In the genomic region with DNA sequence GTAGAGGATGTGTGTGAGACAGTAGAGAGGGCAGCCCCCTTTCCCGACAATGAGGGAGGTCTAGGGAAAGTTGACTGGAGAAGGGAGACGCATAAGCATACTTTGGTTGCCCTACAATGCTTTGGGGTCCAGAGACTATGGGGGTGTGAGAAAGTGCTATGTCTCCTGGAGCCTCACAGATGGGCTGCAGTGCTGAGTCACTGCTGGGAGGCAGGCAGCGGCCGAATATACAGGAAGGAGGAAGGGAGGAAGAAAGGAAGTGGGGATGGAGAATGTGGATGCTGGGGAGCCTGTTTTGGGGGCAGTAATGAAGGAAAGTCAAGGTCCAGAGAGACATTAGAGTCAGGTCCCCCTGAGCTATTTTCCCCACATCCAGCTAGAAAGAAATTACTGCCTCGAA, we compare ENCODE assay signal across 26 cellular contexts. TPM values are rescaled to one million over a fixed set of nuclear protein-coding genes. Genes with fewer than 3 reads are reported as not detected.
DNase-seq lines count a peak whose midpoint lies in the region; ATAC-seq, FAIRE-seq and TF ChIP-seq lines count a peak whose summit lies in the region.
"Had no signal": no experiment of that assay in that cellular context is flagged by ENCODE, and none has a peak within 500 bp of the region (broad histone marks: within the 10 kb centered on the region; RNA-seq: fewer than 3 reads in every experiment).

No MANE protein-coding gene starts in this region.

- no peaks in the 10 kb centered on the region for H3K9me2 ChIP-seq in GM23338 (ENCODE audit: insufficient read depth)

- H3K9ac ChIP-seq in astrocyte (ENCODE audit: low read length) = no peak overlapping the region

- H3K27ac ChIP-seq in GM23338 (ENCODE audit: low read depth) (no peak overlapping the region), astrocyte (ENCODE audit: low read depth, low read length) (peak overlapping the region; percentile 47)

- TF ChIP-seq CTCF in GM23338 (conservative IDR thresholded peaks at IDR 0.05; ENCODE audit: low read depth in 2 of 2) = no peak
- TF ChIP-seq CTCF in astrocyte (IDR thresholded peaks at IDR 0.05; ENCODE audit: insufficient read depth, low read depth, low read length) = no peak
- no peak for TF ChIP-seq CTCF in fibroblast of pulmonary artery (IDR thresholded peaks at IDR 0.05; ENCODE audit: low read length, missing control alignments)

- H3K79me2 ChIP-seq in GM23338 (replicated peaks; ENCODE audit: insufficient read depth) = no peaks in the 10 kb centered on the region
- H3K79me2 ChIP-seq in astrocyte (ENCODE audit: insufficient read depth, low read length) = no peaks in the 10 kb centered on the region

- H3K4me2 ChIP-seq in GM23338 = no peak overlapping the region
- peak overlapping the region; percentile 19 for H3K4me2 ChIP-seq in astrocyte (ENCODE audit: low read length)

- H3K27ac Mint-ChIP-seq in GM23338 (peak overlapping the region; percentile 56), astrocyte (ENCODE audit: unreplicated experiment) (peak overlapping the region; percentile 47)

- ATAC-seq in GM23338 = no peak
- ATAC-seq: GM12878, HCT116, Panc1 had no signal

- H3F3A ChIP-seq in GM23338 (replicated peaks; ENCODE audit: low read depth) = no peaks in the 10 kb centered on the region

- H3K9me3 ChIP-seq in astrocyte (ENCODE audit: insufficient read depth, low read depth, low read length) = no peaks in the 10 kb centered on the region

- H3K36me3 Mint-ChIP-seq in GM23338 (ENCODE audit: low read depth) = no peaks in the 10 kb centered on the region
- peaks cover 6% of the 10 kb centered on the region for H3K36me3 Mint-ChIP-seq in astrocyte (ENCODE audit: low read depth, unreplicated experiment)

- H3K27me3 Mint-ChIP-seq in GM23338 (ENCODE audit: insufficient read depth, low read depth, poor library complexity) = no peaks in the 10 kb centered on the region
- H3K27me3 Mint-ChIP-seq in astrocyte (ENCODE audit: low read depth, unreplicated experiment) = no peaks in the 10 kb centered on the region

- H3K4me3 Mint-ChIP-seq in GM23338 (no peak overlapping the region), astrocyte (ENCODE audit: unreplicated experiment) (no peak overlapping the region)
- H3K4me3 Mint-ChIP-seq: CD8-positive, alpha-beta memory T cell had no signal

- no peak for FAIRE-seq in astrocyte (lab: Jason Lieb, UNC)
- FAIRE-seq: GM12878 had no signal

- H3K4me3 ChIP-seq in GM23338 (no peak overlapping the region), astrocyte (ENCODE audit: insufficient read depth, low read depth, low read length) (no peak overlapping the region), fibroblast of pulmonary artery (replicated peaks; ENCODE audit: low read depth, low read length) (no peak overlapping the region)
- H3K4me3 ChIP-seq: GM12878 had no signal

- H3K9me3 Mint-ChIP-seq in GM23338 = no peaks in the 10 kb centered on the region
- H3K9me3 Mint-ChIP-seq in astrocyte (ENCODE audit: unreplicated experiment) = no peaks in the 10 kb centered on the region
- H3K9me3 Mint-ChIP-seq: CD8-positive, alpha-beta memory T cell had no signal

- H3K4me1 ChIP-seq in GM23338 (ENCODE audit: insufficient read depth) (no peaks in the 10 kb centered on the region), astrocyte (ENCODE audit: insufficient read depth, low read length) (peaks cover 32% of the 10 kb centered on the region)

- peak; percentile 15 for DNase-seq in Daoy (ENCODE audit: low read depth)
- DNase-seq in GM23338 (ENCODE audit: low spot score) = no peak
- peak; percentile 20 for DNase-seq in astrocyte (ENCODE audit: low read depth)
- DNase-seq in fibroblast of pulmonary artery (ENCODE audit: low read depth) = peak; percentile 10
- no peak for DNase-seq in NCI-H2196 treated with DMSO at 0.1 percent for 48 hours (lab: John Stamatoyannopoulos, UW; ENCODE audit: unreplicated experiment)
- no peak for DNase-seq in HT-29 (ENCODE audit: low spot score)
- no peak for DNase-seq in NAMALWA (ENCODE audit: low spot score)
- DNase-seq: AML-193; C1 segment of cervical spinal cord; Calu3; CD8-positive, alpha-beta memory T cell; DMS153; GOT3; KBM-7; MM.1S; NCI-H1092 treated with DMSO at 0.1 percent for 48 hours; NCI-H1436 treated with DMSO at 0.1 percent for 48 hours; NCI-H2029; NCI-H345; NCI-H524; NCI-H82; T-helper 1 cell had no signal

- H2AFZ ChIP-seq in GM23338 = no peak overlapping the region
- H2AFZ ChIP-seq in astrocyte (ENCODE audit: low read depth, low read length) = no peak overlapping the region

- H3K4me1 Mint-ChIP-seq in GM23338 (peaks cover 4% of the 10 kb centered on the region; the same call in 2 of the 3 replicates), astrocyte (ENCODE audit: low read depth, unreplicated experiment) (peaks cover 31% of the 10 kb centered on the region)
- H3K4me1 Mint-ChIP-seq: CD8-positive, alpha-beta memory T cell had no signal

- H4K20me1 ChIP-seq in GM23338 (replicated peaks; ENCODE audit: insufficient read depth) (no peaks in the 10 kb centered on the region), astrocyte (ENCODE audit: insufficient read depth, low read length) (no peaks in the 10 kb centered on the region)

- H3K27me3 ChIP-seq in GM23338 (ENCODE audit: insufficient read depth) (no peaks in the 10 kb centered on the region), astrocyte (ENCODE audit: insufficient read depth, low read length) (no peaks in the 10 kb centered on the region)

- H3K36me3 ChIP-seq in GM23338 (ENCODE audit: insufficient read depth) = no peaks in the 10 kb centered on the region
- no peaks in the 10 kb centered on the region for H3K36me3 ChIP-seq in astrocyte (ENCODE audit: insufficient read depth, low read length)

TF ChIP-seq in GM23338, 12 proteins besides CTCF, POLR2A, EP300 and RAD21 (continues in another document):
- TF ChIP-seq, protein P1, sequence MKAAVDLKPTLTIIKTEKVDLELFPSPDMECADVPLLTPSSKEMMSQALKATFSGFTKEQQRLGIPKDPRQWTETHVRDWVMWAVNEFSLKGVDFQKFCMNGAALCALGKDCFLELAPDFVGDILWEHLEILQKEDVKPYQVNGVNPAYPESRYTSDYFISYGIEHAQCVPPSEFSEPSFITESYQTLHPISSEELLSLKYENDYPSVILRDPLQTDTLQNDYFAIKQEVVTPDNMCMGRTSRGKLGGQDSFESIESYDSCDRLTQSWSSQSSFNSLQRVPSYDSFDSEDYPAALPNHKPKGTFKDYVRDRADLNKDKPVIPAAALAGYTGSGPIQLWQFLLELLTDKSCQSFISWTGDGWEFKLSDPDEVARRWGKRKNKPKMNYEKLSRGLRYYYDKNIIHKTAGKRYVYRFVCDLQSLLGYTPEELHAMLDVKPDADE (IDR thresholded peaks at IDR 0.05) = no peak

RNA-seq across cellular contexts. Expression of a gene that starts 12.7 kb away (rescaled TPM):
- 0.34 and 0.65 TPM in 2 replicates for total RNA-seq in Daoy (2014; rRNA removed; shearing (Covaris generic))
- total RNA-seq in GM23338 (2014; rRNA removed; shearing (Covaris generic)) = 0.24 and 0.39 TPM in 2 replicates
- 0.09 TPM in 1 of 2 replicates, not detected in the other for polyA plus RNA-seq in GM23338 (2016; fragmentation: Nextera tagmentation; extraction: Ambion mirVana)
- 4.2 and 5.4 TPM in 2 replicates for total RNA-seq in astrocyte
- 0.05 and 0.13 TPM in 2 replicates for total RNA-seq in HT-29 (2014; rRNA removed; shearing (Covaris generic))
- polyA plus RNA-seq: CD8-positive, alpha-beta memory T cell had no signal

RNA-seq across cellular contexts. Expression of a gene that starts 58.8 kb away (rescaled TPM):
- 0.06 and 0.17 TPM in 2 replicates for total RNA-seq in Daoy (2014; rRNA removed; shearing (Covaris generic))
- total RNA-seq in GM23338 (2014; rRNA removed; shearing (Covaris generic)) = 0.58 TPM in 1 of 2 replicates, not detected in the other
- 0.37 and 0.66 TPM in 2 replicates for polyA plus RNA-seq in GM23338 (2016; fragmentation: Nextera tagmentation; extraction: Ambion mirVana)
- 0.27 and 0.29 TPM in 2 replicates for total RNA-seq in astrocyte
- total RNA-seq in HT-29 (2014; rRNA removed; shearing (Covaris generic)) = not detected in 2 replicates
- total RNA-seq: A172; Calu3; CD8-positive, alpha-beta memory T cell had no signal
- polyA plus RNA-seq: CD8-positive, alpha-beta memory T cell had no signal

Comparison
In these comparisons a context has a peak if more than half of its experiments do, and no peak if none do; other contexts are left out.
1. DNase-seq: peak in Daoy (single experiment), astrocyte (single experiment) and fibroblast of pulmonary artery (single experiment); none in GM23338 (single experiment), NCI-H2196 treated with DMSO at 0.1 percent for 48 hours (single experiment), HT-29 (single experiment) and NAMALWA (single experiment).